Comparison of ENCODE assay signal across 8 cellular contexts in the genomic region with DNA sequence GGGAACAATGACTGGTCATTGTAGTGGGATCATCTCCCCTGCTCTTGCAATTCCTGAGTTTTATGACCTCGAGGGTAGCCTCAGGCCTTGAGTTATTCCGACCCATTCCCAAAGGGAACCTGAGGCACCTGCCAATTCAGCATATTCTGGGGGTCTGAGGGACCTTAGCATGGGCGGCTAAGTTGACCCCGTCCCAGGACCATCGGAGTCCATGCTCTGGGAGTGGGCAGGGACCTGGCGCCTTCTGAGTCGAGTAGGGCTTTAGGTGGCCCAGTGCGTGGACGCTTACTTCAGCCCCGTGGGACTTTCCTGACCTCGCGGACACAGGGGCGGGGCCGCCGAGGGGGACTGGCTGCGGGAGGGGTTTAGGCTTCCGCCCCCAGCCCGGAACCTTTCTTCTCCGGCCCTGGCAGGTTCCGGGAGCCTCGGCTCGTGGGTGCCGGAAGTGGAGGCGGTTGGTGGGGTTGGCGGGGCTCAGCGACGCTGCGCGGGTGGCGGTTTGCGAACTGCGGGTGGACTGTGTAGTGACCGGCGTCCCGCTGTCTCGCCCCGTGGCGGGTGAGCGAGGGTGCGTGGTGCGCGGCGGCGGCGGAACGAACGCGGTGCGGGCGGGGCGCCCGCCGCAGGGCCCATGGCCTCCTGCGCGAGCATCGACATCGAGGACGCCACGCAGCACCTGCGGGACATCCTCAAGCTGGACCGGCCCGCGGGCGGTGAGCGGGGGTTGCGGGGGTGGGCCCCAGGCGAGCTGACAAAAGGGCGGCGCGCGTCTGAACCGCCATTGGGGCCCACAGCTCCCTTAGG. TPM values are rescaled to one million over a fixed set of nuclear protein-coding genes. Genes with fewer than 3 reads are reported as not detected.
DNase-seq lines count a peak whose midpoint lies in the region; ATAC-seq and TF ChIP-seq lines count a peak whose summit lies in the region.

A gene with protein sequence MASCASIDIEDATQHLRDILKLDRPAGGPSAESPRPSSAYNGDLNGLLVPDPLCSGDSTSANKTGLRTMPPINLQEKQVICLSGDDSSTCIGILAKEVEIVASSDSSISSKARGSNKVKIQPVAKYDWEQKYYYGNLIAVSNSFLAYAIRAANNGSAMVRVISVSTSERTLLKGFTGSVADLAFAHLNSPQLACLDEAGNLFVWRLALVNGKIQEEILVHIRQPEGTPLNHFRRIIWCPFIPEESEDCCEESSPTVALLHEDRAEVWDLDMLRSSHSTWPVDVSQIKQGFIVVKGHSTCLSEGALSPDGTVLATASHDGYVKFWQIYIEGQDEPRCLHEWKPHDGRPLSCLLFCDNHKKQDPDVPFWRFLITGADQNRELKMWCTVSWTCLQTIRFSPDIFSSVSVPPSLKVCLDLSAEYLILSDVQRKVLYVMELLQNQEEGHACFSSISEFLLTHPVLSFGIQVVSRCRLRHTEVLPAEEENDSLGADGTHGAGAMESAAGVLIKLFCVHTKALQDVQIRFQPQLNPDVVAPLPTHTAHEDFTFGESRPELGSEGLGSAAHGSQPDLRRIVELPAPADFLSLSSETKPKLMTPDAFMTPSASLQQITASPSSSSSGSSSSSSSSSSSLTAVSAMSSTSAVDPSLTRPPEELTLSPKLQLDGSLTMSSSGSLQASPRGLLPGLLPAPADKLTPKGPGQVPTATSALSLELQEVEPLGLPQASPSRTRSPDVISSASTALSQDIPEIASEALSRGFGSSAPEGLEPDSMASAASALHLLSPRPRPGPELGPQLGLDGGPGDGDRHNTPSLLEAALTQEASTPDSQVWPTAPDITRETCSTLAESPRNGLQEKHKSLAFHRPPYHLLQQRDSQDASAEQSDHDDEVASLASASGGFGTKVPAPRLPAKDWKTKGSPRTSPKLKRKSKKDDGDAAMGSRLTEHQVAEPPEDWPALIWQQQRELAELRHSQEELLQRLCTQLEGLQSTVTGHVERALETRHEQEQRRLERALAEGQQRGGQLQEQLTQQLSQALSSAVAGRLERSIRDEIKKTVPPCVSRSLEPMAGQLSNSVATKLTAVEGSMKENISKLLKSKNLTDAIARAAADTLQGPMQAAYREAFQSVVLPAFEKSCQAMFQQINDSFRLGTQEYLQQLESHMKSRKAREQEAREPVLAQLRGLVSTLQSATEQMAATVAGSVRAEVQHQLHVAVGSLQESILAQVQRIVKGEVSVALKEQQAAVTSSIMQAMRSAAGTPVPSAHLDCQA (N-terminal part only) (plus strand): TSS at position 422 of the 804 bp plus-strand sequence. CDS start 210 bp downstream, at position 632.

- CTCF ChIA-PET in AG04450 (lab: Charles Lee): interaction anchor here (2.8 kb wide), 1 partner anchor 11 kb away, joined by 25 read pairs; a partner anchor contains a TSS

- peak within 1 kb of the TSS; percentile 84 to 93 for H3K4me3 Mint-ChIP-seq in effector memory CD8-positive, alpha-beta T cell
- peak within 1 kb of the TSS; percentile 92 for H3K4me3 Mint-ChIP-seq in memory B cell

- no peak for TF ChIP-seq CTCF in AG04450 (IDR thresholded peaks at IDR 0.05; ENCODE audit: low read depth, low read length)

- no peaks in the 10 kb centered on the region for H3K9me3 Mint-ChIP-seq in effector memory CD8-positive, alpha-beta T cell
- H3K9me3 Mint-ChIP-seq in memory B cell: no peaks in the 10 kb centered on the region

- ATAC-seq in HG03095 (IDR thresholded peaks at IDR 0.05; ENCODE audit: unreplicated experiment) (peak; percentile 58), memory B cell (ENCODE audit: low read depth) (peak; percentile 98)
- ATAC-seq in effector memory CD8-positive, alpha-beta T cell (replicated peaks): peak; percentile 91

- peak; percentile 79 for TF ChIP-seq POLR2A in GM18526 (IDR thresholded peaks at IDR 0.05; ENCODE audit: extremely low read depth, insufficient read length)

- H3K27me3 Mint-ChIP-seq in effector memory CD8-positive, alpha-beta T cell: no peaks in the 10 kb centered on the region
- H3K27me3 Mint-ChIP-seq in memory B cell: no peaks in the 10 kb centered on the region

- peaks cover 58% of the 10 kb centered on the region for H3K36me3 Mint-ChIP-seq in effector memory CD8-positive, alpha-beta T cell (ENCODE audit: insufficient read depth)
- peaks cover 10% of the 10 kb centered on the region for H3K36me3 Mint-ChIP-seq in memory B cell

- no peaks in the 10 kb centered on the region for H3K27me3 ChIP-seq in AG04450 (ENCODE audit: control insufficient read depth, insufficient read depth, low read length)

- H3K4me3 ChIP-seq in AG04450 (ENCODE audit: low read depth, low read length): peak within 1 kb of the TSS; percentile 95

- H3K9me3 ChIP-seq in AG04450 (ENCODE audit: control insufficient read depth, insufficient read depth, low read length): no peaks in the 10 kb centered on the region; the same call in 1 of the 2 replicates

- H3K27ac Mint-ChIP-seq in effector memory CD8-positive, alpha-beta T cell: peak within 1 kb of the TSS; percentile 91 to 96
- H3K27ac Mint-ChIP-seq in memory B cell: peak within 1 kb of the TSS; percentile 83

- POLR2A ChIA-PET in AG04450 (lab: Yijun Ruan, JAX): interaction anchor here (0.8 to 1.4 kb wide), 4 partner anchors 19 to 63 kb away, joined by 3 read pairs; a partner anchor contains a TSS

- DNase-seq in AG04450 (ENCODE audit: low read depth, low spot score) (peak; percentile 49), memory B cell (ENCODE audit: low spot score in 2 of 2) (peak; percentile 85 to 98)
- DNase-seq in NK-92 treated with Interleukin-12 subunit alpha and Interleukin-12 subunit beta, amount 100 ng/mL, for 24 hours (lab: John Stamatoyannopoulos, UW): peak; percentile 68
- peak; percentile 78 to 91 (median 84) for DNase-seq in activated CD8-positive, alpha-beta memory T cell treated with anti-CD3 and anti-CD28 coated beads for 48 hours (ENCODE audit: low read depth in 2 of 3, low spot score in 2 of 3)
- DNase-seq in effector memory CD8-positive, alpha-beta T cell: peak; percentile 85 to 91 (median 90)
- DNase-seq in stimulated activated CD8-positive, alpha-beta memory T cell treated with anti-CD3 and anti-CD28 coated beads, Interleukin-12 subunit alpha, Interleukin-12 subunit beta, amount 100 ng/mL, for 1 hour (ENCODE audit: low read depth): peak; percentile 79

- peaks cover 35 to 36% of the 10 kb centered on the region in 2 donors for H3K4me1 Mint-ChIP-seq in effector memory CD8-positive, alpha-beta T cell (ENCODE audit: low read depth in 2 of 2)
- H3K4me1 Mint-ChIP-seq in memory B cell: peaks cover 23% of the 10 kb centered on the region

- peak within 1 kb of the TSS; percentile 57 for H3K27ac ChIP-seq in AG04450 (ENCODE audit: low read depth, low read length)

RNA-seq across cellular contexts. Expression of the gene that starts here (rescaled TPM):
- 18.7 and 31.6 TPM in 2 replicates for polyA plus RNA-seq in AG04450 (2011; rRNA removed)
- polyA minus RNA-seq in AG04450 (2011; rRNA and poly(A)+ RNA removed): 68.6 and 108 TPM in 2 replicates

Comparison
In these comparisons a context has a peak if more than half of its experiments do, and no peak if none do; other contexts are left out.
1. Peak in every context shown above with its lines: DNase-seq, ATAC-seq, H3K4me3 ChIP-seq and H3K27ac ChIP-seq.